Comparison of ENCODE assay signal across 16 cellular contexts in the genomic region with DNA sequence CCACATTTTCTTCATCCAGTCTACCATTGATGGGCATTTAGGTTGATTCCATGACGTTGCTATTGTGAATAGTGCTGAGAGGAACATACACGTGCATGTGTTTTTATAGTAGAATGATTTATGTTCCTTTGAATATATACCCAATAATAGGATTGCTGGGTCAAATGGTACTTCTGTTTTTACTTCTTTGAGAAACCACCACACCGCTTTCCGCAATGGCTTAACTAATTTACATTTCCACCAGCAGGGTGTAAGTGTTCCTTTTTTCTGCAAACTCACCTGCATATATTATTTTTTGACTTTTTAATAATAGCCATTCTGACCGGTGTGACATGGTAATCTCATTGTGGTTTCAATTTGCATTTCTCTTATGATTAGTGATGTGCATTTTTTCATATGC.
DNase-seq lines count a peak whose midpoint lies in the region; ATAC-seq, FAIRE-seq and TF ChIP-seq lines count a peak whose summit lies in the region.
"Had no signal": no experiment of that assay in that cellular context is flagged by ENCODE, and none has a peak within 500 bp of the region (broad histone marks: within the 10 kb centered on the region; RNA-seq: fewer than 3 reads in every experiment).

No MANE protein-coding gene starts in this region.

- H3K4me1 ChIP-seq in kidney (ENCODE audit: control insufficient read depth in 1 of 2, insufficient read depth in 1 of 2, low read depth in 1 of 2, low read length in 2 of 2) (no peaks in the 10 kb centered on the region), colonic mucosa (no peaks in the 10 kb centered on the region)
- H3K4me1 ChIP-seq: vagina had no signal

- peak; percentile 52 for FAIRE-seq in GM12891 (lab: Jason Lieb, UNC)
- no peak for FAIRE-seq in kidney (lab: Jason Lieb, UNC)

- H3K27ac ChIP-seq in kidney (ENCODE audit: low read depth in 2 of 2, low read length in 2 of 2) (no peak overlapping the region), caudate nucleus (ENCODE audit: low read depth, low read length) (no peak overlapping the region), colonic mucosa (no peak overlapping the region)
- H3K27ac ChIP-seq: vagina, WERI-Rb-1 had no signal

- no peaks in the 10 kb centered on the region for H3K27me3 ChIP-seq in colonic mucosa
- H3K27me3 ChIP-seq: vagina had no signal

- TF ChIP-seq CTCF in kidney (IDR thresholded peaks at IDR 0.05; ENCODE audit: borderline replicate concordance, extremely low read depth, insufficient read depth): no peak
- TF ChIP-seq CTCF in colonic mucosa (IDR thresholded peaks at IDR 0.05): no peak

- no peak for TF ChIP-seq POLR2A in GM12891 (IDR thresholded peaks at IDR 0.05; ENCODE audit: low read depth, low read length)

- H3K9me3 ChIP-seq in kidney (ENCODE audit: control insufficient read depth in 1 of 2, low read length in 2 of 2): no peaks in the 10 kb centered on the region
- H3K9me3 ChIP-seq in colonic mucosa: no peaks in the 10 kb centered on the region
- H3K9me3 ChIP-seq: vagina had no signal

- DNase-seq in GM12891 (ENCODE audit: insufficient read length, low spot score) (no peak), kidney (no peak), caudate nucleus (lab: John Stamatoyannopoulos, UW) (no peak), colonic mucosa (no peak)
- no peak for DNase-seq in activated T-cell treated with anti-CD3 and anti-CD28 coated beads, Interleukin-2, amount 50 U/mL, for 48 hours
- DNase-seq: KG1; midbrain; NCI-H1694 treated with DMSO at 0.1 percent for 48 hours; NCI-H748 treated with DMSO at 0.1 percent for 48 hours; posterior cingulate gyrus; stimulated activated CD4-positive, alpha-beta T cell treated with anti-CD3 and anti-CD28 coated beads, Interleukin-1b, Interleukin-23, amount 100 ng/mL, for 48 hours; WERI-Rb-1 had no signal

- H3K36me3 ChIP-seq in kidney (ENCODE audit: control insufficient read depth in 1 of 2, insufficient read depth in 2 of 2, low read length in 2 of 2) (no peaks in the 10 kb centered on the region), colonic mucosa (no peaks in the 10 kb centered on the region)
- H3K36me3 ChIP-seq: vagina, WERI-Rb-1 had no signal

- peak; percentile 81 for ATAC-seq in GM19395 (IDR thresholded peaks at IDR 0.05; ENCODE audit: unreplicated experiment)
- ATAC-seq in HG02763 (IDR thresholded peaks at IDR 0.05; ENCODE audit: unreplicated experiment): peak; percentile 68
- ATAC-seq in HG03442 (IDR thresholded peaks at IDR 0.05; ENCODE audit: unreplicated experiment): peak; percentile 71

- H3K4me3 ChIP-seq in kidney (ENCODE audit: low read length in 2 of 2) (no peak overlapping the region), colonic mucosa (no peak overlapping the region)
- H3K4me3 ChIP-seq: vagina had no signal

- intact Hi-C loops in kidney (cut with DNase I) (no loop called here), colonic mucosa (cut with DNase I) (no loop called here)

- H3K9ac ChIP-seq in kidney (ENCODE audit: low read length in 2 of 2) (no peak overlapping the region), colonic mucosa (ENCODE audit: low read depth in 2 of 2, low read length in 2 of 2) (no peak overlapping the region)

TF ChIP-seq in GM12891, 5 proteins besides CTCF, POLR2A, EP300 and RAD21:
- TF ChIP-seq SPI1 (IDR thresholded peaks at IDR 0.05; ENCODE audit: low read depth, low read length) (no peak), POU2F2 (IDR thresholded peaks at IDR 0.05; ENCODE audit: low read depth, low read length) (no peak), TAF1 (IDR thresholded peaks at IDR 0.05; ENCODE audit: low read depth, low read length) (no peak), PAX5 (IDR thresholded peaks at IDR 0.05; ENCODE audit: insufficient read depth, low read length, severe bottlenecking) (no peak), POLR2AphosphoS5 (IDR thresholded peaks at IDR 0.05; ENCODE audit: low read depth, low read length) (no peak)
